15 cellular contexts compared by ENCODE assay signal in genomic region chr17:81251943-81252301, GRCh38. TPM values are rescaled to one million over a fixed set of nuclear protein-coding genes. Genes with fewer than 3 reads are reported as not detected.
DNase-seq lines count a peak whose midpoint lies in the region; ATAC-seq, FAIRE-seq and TF ChIP-seq lines count a peak whose summit lies in the region.
"Had no signal": no experiment of that assay in that cellular context is flagged by ENCODE, and none has a peak within 500 bp of the region (broad histone marks: within the 10 kb centered on the region; RNA-seq: fewer than 3 reads in every experiment).

No MANE protein-coding gene starts in this region.

- peak; percentile 100 for DNase-seq in NCI-H524 treated with DMSO at 0.1 percent for 48 hours (lab: John Stamatoyannopoulos, UW)
- DNase-seq in NCI-H524 (lab: John Stamatoyannopoulos, UW), result no peak
- DNase-seq in NCI-H774 (lab: John Stamatoyannopoulos, UW), result peak; percentile 83
- peak in 1 of 3 experiments; percentile 30 for DNase-seq in effector memory CD8-positive, alpha-beta T cell
- DNase-seq in SIG-M5 (lab: John Stamatoyannopoulos, UW), result no peak
- DNase-seq in H54 (ENCODE audit: insufficient read length, low spot score), result no peak
- no peak for DNase-seq in G401 (ENCODE audit: low spot score)
- DNase-seq: activated naive CD4-positive, alpha-beta T cell treated with anti-CD3 and anti-CD28 coated beads, Interleukin-2, amount 50 U/mL, for 16 hours; central memory CD4-positive, alpha-beta T cell; erythroblast; lower lobe of right lung; ovary had no signal

- peak; percentile 57 for ATAC-seq in effector memory CD8-positive, alpha-beta T cell (replicated peaks)
- ATAC-seq in stimulated activated memory B cell treated with anti-CD40 and anti-IgM and Interleukin-4, amounts not matched to agents 10 μg/mL and 1 μg/mL and 100 μg/mL, for 72 hours, result no peak
- ATAC-seq: lower lobe of right lung had no signal

- H3K4me1 Mint-ChIP-seq in effector memory CD8-positive, alpha-beta T cell (ENCODE audit: low read depth in 2 of 2), result peaks cover 13 to 17% of the 10 kb centered on the region in 2 donors
- H3K4me1 Mint-ChIP-seq in stimulated activated memory B cell treated with anti-CD40 and anti-IgM and Interleukin-4, amounts not matched to agents 10 μg/mL and 1 μg/mL and 100 μg/mL, for 72 hours, result peaks cover 23% of the 10 kb centered on the region

- in situ Hi-C loops in G401 (cut with HindIII; ENCODE audit: low sequenced_read_pairs), result no loop called here

- peak overlapping the region in 1 of 2 donors; percentile 22 for H3K4me3 Mint-ChIP-seq in effector memory CD8-positive, alpha-beta T cell
- H3K4me3 Mint-ChIP-seq in stimulated activated memory B cell treated with anti-CD40 and anti-IgM and Interleukin-4, amounts not matched to agents 10 μg/mL and 1 μg/mL and 100 μg/mL, for 72 hours, result no peak overlapping the region

- H3K27me3 Mint-ChIP-seq in effector memory CD8-positive, alpha-beta T cell, result no peaks in the 10 kb centered on the region
- no peaks in the 10 kb centered on the region for H3K27me3 Mint-ChIP-seq in stimulated activated memory B cell treated with anti-CD40 and anti-IgM and Interleukin-4, amounts not matched to agents 10 μg/mL and 1 μg/mL and 100 μg/mL, for 72 hours

- FAIRE-seq in H54 (lab: Jason Lieb, UNC), result no peak
- FAIRE-seq: GM12891, GM19239 had no signal

- H3K9me3 Mint-ChIP-seq in effector memory CD8-positive, alpha-beta T cell, result no peaks in the 10 kb centered on the region
- H3K9me3 Mint-ChIP-seq in stimulated activated memory B cell treated with anti-CD40 and anti-IgM and Interleukin-4, amounts not matched to agents 10 μg/mL and 1 μg/mL and 100 μg/mL, for 72 hours, result no peaks in the 10 kb centered on the region

- H3K27ac Mint-ChIP-seq in effector memory CD8-positive, alpha-beta T cell, result peak overlapping the region in 1 of 2 donors; percentile 83
- peak overlapping the region; percentile 65 for H3K27ac Mint-ChIP-seq in stimulated activated memory B cell treated with anti-CD40 and anti-IgM and Interleukin-4, amounts not matched to agents 10 μg/mL and 1 μg/mL and 100 μg/mL, for 72 hours

- no peak for TF ChIP-seq POLR2A in H54 (IDR thresholded peaks at IDR 0.05; ENCODE audit: low read depth, low read length)

- peaks cover 36% of the 10 kb centered on the region for H3K36me3 Mint-ChIP-seq in effector memory CD8-positive, alpha-beta T cell (ENCODE audit: insufficient read depth)
- peaks cover 38% of the 10 kb centered on the region for H3K36me3 Mint-ChIP-seq in stimulated activated memory B cell treated with anti-CD40 and anti-IgM and Interleukin-4, amounts not matched to agents 10 μg/mL and 1 μg/mL and 100 μg/mL, for 72 hours

RNA-seq across cellular contexts. Expression of gene NDUFAF8, which starts 12.8 kb away (rescaled TPM):
- 151 and 156 TPM in 2 replicates for total RNA-seq in G401 (2014; rRNA removed; shearing (Covaris generic))

RNA-seq across cellular contexts. Expression of gene TEPSIN, which starts 13.1 kb away (rescaled TPM):
- total RNA-seq in G401 (2014; rRNA removed; shearing (Covaris generic)), result 14.4 and 18.1 TPM in 2 replicates

RNA-seq across cellular contexts. Expression of gene CEP131, which starts 29.2 kb away (rescaled TPM):
- 24.5 and 42.0 TPM in 2 replicates for total RNA-seq in G401 (2014; rRNA removed; shearing (Covaris generic))

RNA-seq across cellular contexts. Expression of gene SLC38A10, which starts 43.2 kb away (rescaled TPM):
- total RNA-seq in G401 (2014; rRNA removed; shearing (Covaris generic)), result 76.9 and 90.6 TPM in 2 replicates

Comparison
In these comparisons a context has a peak if more than half of its experiments do, and no peak if none do; other contexts are left out.
1. DNase-seq: peak in NCI-H524 treated with DMSO at 0.1 percent for 48 hours (single experiment) and NCI-H774 (single experiment); none in NCI-H524 (0 of 2), SIG-M5 (single experiment), H54 (single experiment) and G401 (single experiment).